ENCODE assay signal across 33 cellular contexts in genomic region chr7:153320728-153321127, GRCh38.
"Had no signal": no experiment of that assay in that cellular context is flagged by ENCODE, and none has a peak within 500 bp of the region (broad histone marks: within the 10 kb centered on the region; RNA-seq: fewer than 3 reads in every experiment).

No MANE protein-coding gene starts in this region.

- H3K27me3 ChIP-seq: adrenal gland, ascending aorta, breast epithelium, cardiac muscle cell, colonic mucosa, foreskin keratinocyte, gastrocnemius medialis, heart right ventricle had no signal

- H3K36me3 ChIP-seq: adrenal gland, ascending aorta, breast epithelium, cardiac muscle cell, colonic mucosa, gastrocnemius medialis, heart right ventricle, WERI-Rb-1 had no signal

- H3K9me3 ChIP-seq: adrenal gland, ascending aorta, colonic mucosa, gastrocnemius medialis had no signal

- H3K27ac ChIP-seq: adrenal gland, ascending aorta, breast epithelium, cardiac muscle cell, colonic mucosa, dorsolateral prefrontal cortex, foreskin keratinocyte, gastrocnemius medialis, heart right ventricle, WERI-Rb-1 had no signal

- H3K4me1 ChIP-seq: adrenal gland, ascending aorta, breast epithelium, colonic mucosa, foreskin keratinocyte, gastrocnemius medialis, heart right ventricle had no signal

- ATAC-seq: activated CD4-positive, CD25-positive, alpha-beta regulatory T cell treated with anti-CD3 and anti-CD28 coated beads, Interleukin-2, amount 50 U/mL, for 24 hours; activated CD8-positive, alpha-beta T cell treated with anti-CD3 and anti-CD28 coated beads for 36 hours; activated naive CD8-positive, alpha-beta T cell treated with anti-CD3 and anti-CD28 coated beads, Interleukin-2, amount 50 U/mL, for 24 hours; activated T-cell treated with anti-CD3 and anti-CD28 coated beads, Interleukin-2, amount 50 U/mL, for 4 hours; activated T-helper 17 cell treated with anti-CD3 and anti-CD28 coated beads, Interleukin-2, amount 50 U/mL, for 72 hours; esophagus mucosa; foreskin keratinocyte; gastrocnemius medialis; heart right ventricle; T-helper 17 cell had no signal

- H3K4me3 ChIP-seq: adrenal gland, ascending aorta, breast epithelium, cardiac muscle cell, colonic mucosa, dorsolateral prefrontal cortex, gastrocnemius medialis, heart right ventricle had no signal

- DNase-seq: activated B cell treated with CpG ODN at 0.5 μM for 24 hours; activated CD4-positive, alpha-beta T cell treated with anti-CD3 and anti-CD28 coated beads for 48 hours; activated CD4-positive, alpha-beta T cell treated with anti-CD3 and anti-CD28 coated beads, Interleukin-2, amount 50 U/mL, for 1 hour; activated CD4-positive, alpha-beta T cell treated with anti-CD3 and anti-CD28 coated beads, Interleukin-2, amount 50 U/mL, for 48 hours; activated CD8-positive, alpha-beta memory T cell treated with anti-CD3 and anti-CD28 coated beads for 24 hours; activated CD8-positive, alpha-beta T cell treated with anti-CD3 and anti-CD28 coated beads for 36 hours; activated effector memory CD4-positive, alpha-beta T cell treated with Interleukin-2 at 50 U/mL for 16 hours; activated gamma-delta T cell treated with Interleukin-2 at 50 U/mL for 16 hours; activated naive CD4-positive, alpha-beta T cell treated with Interleukin-2 at 50 U/mL for 16 hours; activated naive CD8-positive, alpha-beta T cell treated with anti-CD3 and anti-CD28 coated beads for 36 hours; activated naive CD8-positive, alpha-beta T cell treated with anti-CD3 and anti-CD28 coated beads, Interleukin-2, amount 50 U/mL, for 24 hours; activated T-cell treated with anti-CD3 and anti-CD28 coated beads, Interleukin-2, amount 50 U/mL, for 4 hours; adrenal gland; amygdala; central memory CD4-positive, alpha-beta T cell; cerebellar nuclear complex; colonic mucosa; dorsolateral prefrontal cortex; effector memory CD4-positive, alpha-beta T cell; endodermal cell; gastrocnemius medialis; heart right ventricle; T-helper 1 cell; T-helper 17 cell; T1000; WERI-Rb-1 had no signal
